11 cellular contexts compared by ENCODE assay signal in genomic region chr4:14247767-14248166, GRCh38.
"Had no signal": no experiment of that assay in that cellular context is flagged by ENCODE, and none has a peak within 500 bp of the region (broad histone marks: within the 10 kb centered on the region; RNA-seq: fewer than 3 reads in every experiment).

No MANE protein-coding gene starts in this region.

- H3K27ac ChIP-seq: esophagus squamous epithelium, prostate gland, upper lobe of left lung had no signal

- DNase-seq: activated CD4-positive, alpha-beta T cell treated with anti-CD3 and anti-CD28 coated beads, Interleukin-2, amount 50 U/mL, for 1 hour; activated CD4-positive, CD25-positive, alpha-beta regulatory T cell; activated effector memory CD4-positive, alpha-beta T cell treated with Interleukin-2 at 50 U/mL for 16 hours; esophagus squamous epithelium; foreskin fibroblast; kidney; stimulated activated CD4-positive, alpha-beta T cell treated with anti-CD3 and anti-CD28 coated beads, Interleukin-12 subunit alpha, Interleukin-12 subunit beta, amount 100 ng/mL, for 4 hours; stimulated activated naive CD4-positive, alpha-beta T cell treated with Interleukin-2 at 50 U/mL for 16 hours; T-helper 17 cell; upper lobe of left lung had no signal
